In the genomic region with DNA sequence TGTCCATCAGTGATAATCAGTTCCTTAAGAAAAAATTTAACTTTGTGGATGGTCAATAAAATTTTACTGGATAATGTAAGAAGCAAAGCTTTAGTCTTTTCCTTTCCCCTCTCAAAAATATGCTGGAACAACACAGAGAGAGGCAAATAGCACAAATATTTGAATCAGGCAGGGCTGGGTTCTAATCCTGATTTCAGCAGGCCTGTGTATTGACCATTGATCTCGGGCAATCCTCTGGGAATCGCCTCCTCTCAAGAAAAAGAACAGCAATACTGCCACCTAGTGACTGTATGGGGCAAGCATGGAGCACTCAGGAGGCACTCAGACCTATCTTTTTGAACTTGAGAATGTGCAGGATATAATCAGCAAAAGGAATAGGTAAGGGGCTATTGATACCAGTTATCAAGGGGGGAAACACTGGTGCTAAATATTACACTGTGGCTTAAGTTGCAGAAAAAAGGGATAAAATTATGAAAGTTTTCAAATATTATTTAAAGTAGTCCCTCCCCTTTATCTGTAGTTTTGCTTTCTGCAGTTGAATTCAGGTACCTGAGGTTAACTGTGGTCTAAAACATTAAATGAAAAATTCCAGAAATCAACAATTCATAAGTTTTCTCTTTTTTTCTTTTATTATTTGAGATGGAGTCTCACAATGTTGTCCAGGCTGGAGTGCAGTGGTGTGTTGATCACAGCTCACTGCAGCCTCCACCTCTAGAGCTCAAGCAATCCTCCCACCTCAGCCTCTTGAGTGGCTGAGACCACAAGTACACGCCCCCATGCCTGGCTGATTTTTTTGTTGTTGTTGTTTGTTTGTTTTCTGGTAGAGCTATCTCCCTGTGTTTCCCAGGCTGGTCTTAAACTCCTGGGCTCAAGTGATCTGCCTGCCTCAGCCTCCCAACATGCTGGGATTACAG, we compare ENCODE assay signal across 8 cellular contexts.
DNase-seq lines count a peak whose midpoint lies in the region; ATAC-seq, FAIRE-seq and TF ChIP-seq lines count a peak whose summit lies in the region.

No MANE protein-coding gene starts in this region.

- no peaks in the 10 kb centered on the region for H3K36me3 ChIP-seq in spleen

- intact Hi-C loops in spleen (cut with DNase I; ENCODE audit: low total_unique reads), result no loop called here

- TF ChIP-seq RAD21 in A549 (conservative IDR thresholded peaks at IDR 0.05 in 1 of 2, IDR thresholded peaks at IDR 0.05 in 1 of 2), result peak; percentile 61 to 69

- no peaks in the 10 kb centered on the region for H3K27me3 ChIP-seq in spleen (replicated peaks in 1 of 7)

- WGBS in A549 (ENCODE audit: missing lambda C conversion rate), result 4% methylated on average over 3 of the region's 3 CpGs
- WGBS in spleen, 5 donors, result 17 to 33% (median 21%) methylated on average over 3 of the region's 3 CpGs

- H3K9me3 ChIP-seq in A549 (no peaks in the 10 kb centered on the region), spleen (no peaks in the 10 kb centered on the region)

- CTCF ChIA-PET in A549 (lab: Yijun Ruan, JAX), result interaction anchor here (0.6 to 5.2 kb wide), 24 partner anchors 8 to 757 kb away, joined by 3 to 65 read pairs (median 4); a partner anchor contains a TSS

- FAIRE-seq in A549 (lab: Jason Lieb, UNC), result no peak

- DNase-seq in A549 (ENCODE audit: low read depth in 1 of 2, low spot score in 1 of 2), result peak; percentile 53 to 62
- peak; percentile 37 for DNase-seq in GM04504 (ENCODE audit: low read depth)
- DNase-seq in LNCaP clone FGC (ENCODE audit: low read depth), result peak; percentile 23
- DNase-seq in RPMI7951 (ENCODE audit: low read depth), result peak; percentile 71
- DNase-seq in astrocyte of the spinal cord (ENCODE audit: low read depth, low spot score), result peak; percentile 80
- DNase-seq in hippocampal formation (lab: John Stamatoyannopoulos, UW), result peak; percentile 25 to 59
- DNase-seq in spleen, result no peak

- TF ChIP-seq POLR2A in A549 (IDR thresholded peaks at IDR 0.05; ENCODE audit: low read length) (no peak), spleen (IDR thresholded peaks at IDR 0.05) (no peak)

- H3K27ac ChIP-seq in A549 (peak overlapping the region in 1 of 2 experiments; percentile 4; a peak in 1 of 6 replicates), spleen (no peak overlapping the region)

- H3K4me1 ChIP-seq in A549, result peaks cover 25% of the 10 kb centered on the region
- H3K4me1 ChIP-seq in spleen, result peaks cover 11 to 45% (median 28%) of the 10 kb centered on the region in 6 donors

- no peak for TF ChIP-seq EP300 in A549 (IDR thresholded peaks at IDR 0.05)

- in situ Hi-C loops in astrocyte of the spinal cord (cut with HindIII; ENCODE audit: low sequenced_read_pairs), result no loop called here

- TF ChIP-seq CTCF in A549 (IDR thresholded peaks at IDR 0.05), result peak; percentile 72
- TF ChIP-seq CTCF in LNCaP clone FGC (IDR thresholded peaks at IDR 0.05; ENCODE audit: control insufficient read depth, extremely low read depth, insufficient read depth), result peak; percentile 86
- TF ChIP-seq CTCF in astrocyte of the spinal cord (IDR thresholded peaks at IDR 0.05; ENCODE audit: low read depth, low read length), result peak; percentile 88
- peak; percentile 17 to 87 (median 73) for TF ChIP-seq CTCF in spleen (IDR thresholded peaks at IDR 0.05 in 8 of 11, conservative IDR thresholded peaks at IDR 0.05 in 3 of 11)

- H3K4me3 ChIP-seq in A549, result no peak overlapping the region
- no peak overlapping the region for H3K4me3 ChIP-seq in LNCaP clone FGC (ENCODE audit: low read depth, low read length)
- H3K4me3 ChIP-seq in astrocyte of the spinal cord (ENCODE audit: low read depth, low read length), result no peak overlapping the region
- no peak overlapping the region for H3K4me3 ChIP-seq in spleen

- POLR2A ChIA-PET in A549 (lab: Yijun Ruan, JAX), result no interaction called here

- no peak overlapping the region for H3K4me2 ChIP-seq in A549

- ATAC-seq in A549, result peak; percentile 74 to 83; a peak in 4 of 6 replicates
- no peak for ATAC-seq in HG03469 (IDR thresholded peaks at IDR 0.05; ENCODE audit: unreplicated experiment)

TF ChIP-seq in A549, 52 proteins besides CTCF, POLR2A, EP300 and RAD21:
- no peak for TF ChIP-seq ZNF302 (CRISPR knock-in tag; IDR thresholded peaks at IDR 0.05)
- peak; percentile 64 for TF ChIP-seq SMC3 (IDR thresholded peaks at IDR 0.05)
